1 cellular context compared by ENCODE assay signal in the genomic region with DNA sequence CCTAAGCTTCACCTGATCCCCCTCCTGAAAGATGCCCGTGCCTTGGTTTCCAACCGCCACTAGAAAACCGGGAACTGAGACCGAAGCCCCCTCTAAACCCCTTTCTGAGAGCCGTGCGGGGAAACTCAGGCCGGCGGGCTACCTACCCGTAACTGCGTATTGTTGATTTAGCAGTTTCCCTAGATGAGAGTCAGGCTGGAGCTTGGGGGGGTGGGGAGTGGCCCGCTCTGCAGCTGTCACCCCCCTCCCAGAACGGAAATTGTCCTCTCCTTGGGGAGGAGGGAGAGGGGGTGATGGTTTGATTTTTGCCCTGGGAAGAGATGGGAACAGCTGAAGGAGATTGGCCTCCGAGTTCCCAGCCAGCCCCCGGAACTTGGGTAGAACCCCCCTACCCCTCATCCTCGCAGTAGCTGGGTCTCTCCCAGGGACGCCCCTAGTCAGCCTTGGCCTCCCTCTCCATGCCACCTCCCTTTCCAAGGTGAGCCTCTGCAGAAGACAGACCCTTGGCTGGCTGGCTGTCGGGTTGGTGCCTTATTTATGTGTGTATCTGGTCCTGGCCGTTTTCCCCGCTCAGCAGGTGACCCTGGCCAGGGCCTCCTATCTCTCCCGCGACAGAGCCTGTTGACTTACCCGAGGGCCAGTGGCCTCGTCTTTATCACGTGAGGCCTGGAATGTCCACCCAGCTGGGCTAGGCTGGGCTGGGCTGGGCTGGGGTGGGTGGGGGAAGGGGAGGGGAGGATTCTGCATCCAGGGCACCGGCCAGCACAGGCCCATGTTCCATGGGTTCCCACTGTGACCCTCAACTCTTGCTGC.
A peak's percentile ranks its signal among the peaks of the same experiment; 100 is the strongest.
TF ChIP-seq lines count a peak whose summit lies in the region.

No MANE protein-coding gene starts in this region.

TF ChIP-seq in HepG2, 621 proteins besides CTCF, POLR2A, EP300 and RAD21 (continued from another document and continues in another):
- TF ChIP-seq, protein P1, sequence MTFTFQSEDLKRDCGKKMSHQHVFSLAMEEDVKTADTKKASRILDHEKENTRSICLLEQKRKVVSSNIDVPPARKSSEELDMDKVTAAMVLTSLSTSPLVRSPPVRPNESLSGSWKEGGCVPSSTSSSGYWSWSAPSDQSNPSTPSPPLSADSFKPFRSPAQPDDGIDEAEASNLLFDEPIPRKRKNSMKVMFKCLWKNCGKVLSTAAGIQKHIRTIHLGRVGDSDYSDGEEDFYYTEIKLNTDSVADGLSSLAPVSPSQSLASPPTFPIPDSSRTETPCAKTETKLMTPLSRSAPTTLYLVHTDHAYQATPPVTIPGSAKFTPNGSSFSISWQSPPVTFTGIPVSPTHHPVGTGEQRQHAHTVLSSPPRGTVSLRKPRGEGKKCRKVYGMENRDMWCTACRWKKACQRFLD (CRISPR knock-in tag; IDR thresholded peaks at IDR 0.05; ENCODE audit: borderline replicate concordance) = no peak
- TF ChIP-seq ZNF766 (CRISPR knock-in tag; IDR thresholded peaks at IDR 0.05; ENCODE audit: borderline replicate concordance) = no peak
- TF ChIP-seq SRSF4 (IDR thresholded peaks at IDR 0.05; ENCODE audit: low read depth, low read length, poor library complexity, severe bottlenecking) = no peak
- TF ChIP-seq ZFX (CRISPR knock-in tag; IDR thresholded peaks at IDR 0.05; ENCODE audit: low read depth) = peak; percentile 73
- no peak for TF ChIP-seq SMAD9 (CRISPR knock-in tag; IDR thresholded peaks at IDR 0.05)
- TF ChIP-seq RXRB (CRISPR knock-in tag; IDR thresholded peaks at IDR 0.05; ENCODE audit: borderline replicate concordance) = peak; percentile 78
- TF ChIP-seq ZKSCAN5 (CRISPR knock-in tag; IDR thresholded peaks at IDR 0.05) = no peak
- no peak for TF ChIP-seq ZNF317 (CRISPR knock-in tag; IDR thresholded peaks at IDR 0.05)
- TF ChIP-seq ELK4 (CRISPR knock-in tag; IDR thresholded peaks at IDR 0.05; ENCODE audit: borderline replicate concordance) = no peak
- no peak for TF ChIP-seq NFAT5 (CRISPR knock-in tag; IDR thresholded peaks at IDR 0.05)
- TF ChIP-seq, protein P2, sequence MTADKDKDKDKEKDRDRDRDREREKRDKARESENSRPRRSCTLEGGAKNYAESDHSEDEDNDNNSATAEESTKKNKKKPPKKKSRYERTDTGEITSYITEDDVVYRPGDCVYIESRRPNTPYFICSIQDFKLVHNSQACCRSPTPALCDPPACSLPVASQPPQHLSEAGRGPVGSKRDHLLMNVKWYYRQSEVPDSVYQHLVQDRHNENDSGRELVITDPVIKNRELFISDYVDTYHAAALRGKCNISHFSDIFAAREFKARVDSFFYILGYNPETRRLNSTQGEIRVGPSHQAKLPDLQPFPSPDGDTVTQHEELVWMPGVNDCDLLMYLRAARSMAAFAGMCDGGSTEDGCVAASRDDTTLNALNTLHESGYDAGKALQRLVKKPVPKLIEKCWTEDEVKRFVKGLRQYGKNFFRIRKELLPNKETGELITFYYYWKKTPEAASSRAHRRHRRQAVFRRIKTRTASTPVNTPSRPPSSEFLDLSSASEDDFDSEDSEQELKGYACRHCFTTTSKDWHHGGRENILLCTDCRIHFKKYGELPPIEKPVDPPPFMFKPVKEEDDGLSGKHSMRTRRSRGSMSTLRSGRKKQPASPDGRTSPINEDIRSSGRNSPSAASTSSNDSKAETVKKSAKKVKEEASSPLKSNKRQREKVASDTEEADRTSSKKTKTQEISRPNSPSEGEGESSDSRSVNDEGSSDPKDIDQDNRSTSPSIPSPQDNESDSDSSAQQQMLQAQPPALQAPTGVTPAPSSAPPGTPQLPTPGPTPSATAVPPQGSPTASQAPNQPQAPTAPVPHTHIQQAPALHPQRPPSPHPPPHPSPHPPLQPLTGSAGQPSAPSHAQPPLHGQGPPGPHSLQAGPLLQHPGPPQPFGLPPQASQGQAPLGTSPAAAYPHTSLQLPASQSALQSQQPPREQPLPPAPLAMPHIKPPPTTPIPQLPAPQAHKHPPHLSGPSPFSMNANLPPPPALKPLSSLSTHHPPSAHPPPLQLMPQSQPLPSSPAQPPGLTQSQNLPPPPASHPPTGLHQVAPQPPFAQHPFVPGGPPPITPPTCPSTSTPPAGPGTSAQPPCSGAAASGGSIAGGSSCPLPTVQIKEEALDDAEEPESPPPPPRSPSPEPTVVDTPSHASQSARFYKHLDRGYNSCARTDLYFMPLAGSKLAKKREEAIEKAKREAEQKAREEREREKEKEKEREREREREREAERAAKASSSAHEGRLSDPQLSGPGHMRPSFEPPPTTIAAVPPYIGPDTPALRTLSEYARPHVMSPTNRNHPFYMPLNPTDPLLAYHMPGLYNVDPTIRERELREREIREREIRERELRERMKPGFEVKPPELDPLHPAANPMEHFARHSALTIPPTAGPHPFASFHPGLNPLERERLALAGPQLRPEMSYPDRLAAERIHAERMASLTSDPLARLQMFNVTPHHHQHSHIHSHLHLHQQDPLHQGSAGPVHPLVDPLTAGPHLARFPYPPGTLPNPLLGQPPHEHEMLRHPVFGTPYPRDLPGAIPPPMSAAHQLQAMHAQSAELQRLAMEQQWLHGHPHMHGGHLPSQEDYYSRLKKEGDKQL (CRISPR knock-in tag; IDR thresholded peaks at IDR 0.05; ENCODE audit: low read depth) = no peak
- TF ChIP-seq ZNF616 (CRISPR knock-in tag; IDR thresholded peaks at IDR 0.05; ENCODE audit: low read depth) = no peak
- TF ChIP-seq MIER3 (CRISPR knock-in tag; IDR thresholded peaks at IDR 0.05; ENCODE audit: borderline replicate concordance) = no peak
- no peak for TF ChIP-seq DNMT3B (CRISPR knock-in tag; conservative IDR thresholded peaks at IDR 0.05)
- no peak for TF ChIP-seq CHD2 (IDR thresholded peaks at IDR 0.05; ENCODE audit: low read depth, low read length)
- TF ChIP-seq KAT7 (CRISPR knock-in tag; IDR thresholded peaks at IDR 0.05; ENCODE audit: borderline replicate concordance) = no peak
- no peak for TF ChIP-seq ZNF564 (CRISPR knock-in tag; IDR thresholded peaks at IDR 0.05)
- TF ChIP-seq, protein P3, sequence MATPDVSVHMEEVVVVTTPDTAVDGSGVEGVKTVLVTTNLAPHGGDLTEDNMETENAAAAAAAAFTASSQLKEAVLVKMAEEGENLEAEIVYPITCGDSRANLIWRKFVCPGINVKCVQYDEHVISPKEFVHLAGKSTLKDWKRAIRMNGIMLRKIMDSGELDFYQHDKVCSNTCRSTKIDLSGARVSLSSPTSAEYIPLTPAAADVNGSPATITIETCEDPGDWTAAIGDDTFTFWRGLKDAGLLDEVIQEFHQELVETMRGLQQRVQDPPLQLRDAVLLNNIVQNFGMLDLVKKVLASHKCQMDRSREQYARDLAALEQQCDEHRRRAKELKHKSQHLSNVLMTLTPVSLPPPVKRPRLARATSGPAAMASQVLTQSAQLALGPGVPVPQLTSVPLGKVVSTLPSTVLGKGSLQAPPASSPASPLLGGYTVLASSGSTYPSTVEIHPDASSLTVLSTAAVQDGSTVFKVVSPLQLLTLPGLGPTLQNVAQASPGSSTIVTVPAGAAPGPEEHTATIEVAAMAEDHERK (CRISPR knock-in tag; IDR thresholded peaks at IDR 0.05; ENCODE audit: low read depth) = no peak
- no peak for TF ChIP-seq ZKSCAN1 (IDR thresholded peaks at IDR 0.05; ENCODE audit: low read length)
- TF ChIP-seq ZBTB46 (CRISPR knock-in tag; IDR thresholded peaks at IDR 0.05; ENCODE audit: borderline replicate concordance) = no peak
- no peak for TF ChIP-seq ZNF431 (CRISPR knock-in tag; IDR thresholded peaks at IDR 0.05; ENCODE audit: borderline replicate concordance, low read depth)
- TF ChIP-seq ZNF180 (CRISPR knock-in tag; IDR thresholded peaks at IDR 0.05; ENCODE audit: borderline replicate concordance, low read depth) = no peak
- no peak for TF ChIP-seq TGIF2 (CRISPR knock-in tag; IDR thresholded peaks at IDR 0.05)
- TF ChIP-seq EEA1 (CRISPR knock-in tag; IDR thresholded peaks at IDR 0.05; ENCODE audit: borderline replicate concordance) = no peak
- no peak for TF ChIP-seq ZNF501 (CRISPR knock-in tag; IDR thresholded peaks at IDR 0.05)
- TF ChIP-seq ZNF660 (CRISPR knock-in tag; IDR thresholded peaks at IDR 0.05; ENCODE audit: borderline replicate concordance, low read depth) = no peak
- TF ChIP-seq NFRKB (IDR thresholded peaks at IDR 0.05) = no peak
- TF ChIP-seq MXD4 (CRISPR knock-in tag; IDR thresholded peaks at IDR 0.05) = no peak; the same call in 1 of the 2 replicates
- TF ChIP-seq, protein P4, sequence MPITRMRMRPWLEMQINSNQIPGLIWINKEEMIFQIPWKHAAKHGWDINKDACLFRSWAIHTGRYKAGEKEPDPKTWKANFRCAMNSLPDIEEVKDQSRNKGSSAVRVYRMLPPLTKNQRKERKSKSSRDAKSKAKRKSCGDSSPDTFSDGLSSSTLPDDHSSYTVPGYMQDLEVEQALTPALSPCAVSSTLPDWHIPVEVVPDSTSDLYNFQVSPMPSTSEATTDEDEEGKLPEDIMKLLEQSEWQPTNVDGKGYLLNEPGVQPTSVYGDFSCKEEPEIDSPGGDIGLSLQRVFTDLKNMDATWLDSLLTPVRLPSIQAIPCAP (CRISPR knock-in tag; IDR thresholded peaks at IDR 0.05; ENCODE audit: low read depth) = no peak
- no peak for TF ChIP-seq SOX13 (IDR thresholded peaks at IDR 0.05)
- peak in 1 of 2 experiments; percentile 64; a peak in 1 of 4 replicates for TF ChIP-seq SOX13 (CRISPR knock-in tag; conservative IDR thresholded peaks at IDR 0.05 in 1 of 2, IDR thresholded peaks at IDR 0.05 in 1 of 2)
- TF ChIP-seq FOXK2 (IDR thresholded peaks at IDR 0.05) = peak; percentile 33; the same call in 1 of the 2 replicates
- TF ChIP-seq ATAD3A (CRISPR knock-in tag; IDR thresholded peaks at IDR 0.05) = no peak
- TF ChIP-seq ZNF652 (CRISPR knock-in tag; IDR thresholded peaks at IDR 0.05; ENCODE audit: borderline replicate concordance, low read depth) = no peak
- no peak for TF ChIP-seq HHEX (CRISPR knock-in tag; IDR thresholded peaks at IDR 0.05)
- TF ChIP-seq ZFP82 (CRISPR knock-in tag; IDR thresholded peaks at IDR 0.05; ENCODE audit: borderline replicate concordance) = no peak
- TF ChIP-seq ZMYM4 (CRISPR knock-in tag; IDR thresholded peaks at IDR 0.05) = no peak; the same call in 1 of the 2 replicates
- peak; percentile 59; the same call in 1 of the 2 replicates for TF ChIP-seq TBX2 (CRISPR knock-in tag; IDR thresholded peaks at IDR 0.05; ENCODE audit: borderline replicate concordance)
- TF ChIP-seq STAG1 (CRISPR knock-in tag; IDR thresholded peaks at IDR 0.05) = 0 out of 2 replicates have a peak, but pooled peaks have one; percentile 12
- no peak for TF ChIP-seq ZNF607 (CRISPR knock-in tag; IDR thresholded peaks at IDR 0.05; ENCODE audit: borderline replicate concordance)
- no peak; the same call in 1 of the 2 replicates for TF ChIP-seq ZNF589 (CRISPR knock-in tag; conservative IDR thresholded peaks at IDR 0.05)
- TF ChIP-seq ZNF576 (CRISPR knock-in tag; IDR thresholded peaks at IDR 0.05) = no peak
- TF ChIP-seq ZNF781 (CRISPR knock-in tag; IDR thresholded peaks at IDR 0.05; ENCODE audit: borderline replicate concordance, not compliant biosample characterization) = no peak
- TF ChIP-seq ZNF33A (CRISPR knock-in tag; IDR thresholded peaks at IDR 0.05; ENCODE audit: borderline replicate concordance) = no peak
- no peak for TF ChIP-seq ARHGAP35 (CRISPR knock-in tag; IDR thresholded peaks at IDR 0.05; ENCODE audit: borderline replicate concordance)
- TF ChIP-seq ZNF225 (CRISPR knock-in tag; IDR thresholded peaks at IDR 0.05) = no peak
